32 cellular contexts compared by ENCODE assay signal in the genomic region with DNA sequence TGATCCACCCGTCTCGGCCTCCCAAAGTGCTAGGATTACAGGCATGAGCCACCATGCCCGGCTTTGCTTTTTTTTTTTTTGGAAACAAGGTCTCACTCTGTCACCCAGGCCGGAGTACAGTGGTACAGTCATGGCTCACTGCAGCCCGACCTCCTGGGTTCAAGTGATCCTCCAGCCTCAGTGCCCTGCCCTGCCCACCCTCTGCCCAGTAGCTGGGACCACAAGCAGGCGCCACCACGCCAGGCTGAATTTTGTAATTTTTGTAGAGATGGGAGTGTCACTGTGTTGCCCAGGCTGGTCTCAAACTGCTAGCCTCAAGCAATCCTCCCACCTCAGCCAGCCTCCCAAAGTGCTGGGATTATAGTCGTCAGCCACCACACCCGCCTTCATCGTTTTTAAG. TPM values are rescaled to one million over a fixed set of nuclear protein-coding genes. Genes with fewer than 3 reads are reported as not detected.
"Had no signal": no experiment of that assay in that cellular context is flagged by ENCODE, and none has a peak within 500 bp of the region (broad histone marks: within the 10 kb centered on the region; RNA-seq: fewer than 3 reads in every experiment).

No MANE protein-coding gene starts in this region.

- H3K9me3 ChIP-seq: esophagus squamous epithelium, left ventricle myocardium inferior, pancreas, psoas muscle, stomach, tibial artery had no signal

- H3K27me3 ChIP-seq: pancreas had no signal

- H3K36me3 ChIP-seq: esophagus squamous epithelium, left ventricle myocardium inferior, pancreas, stomach, tibial artery, WERI-Rb-1 had no signal

- H3K4me3 Mint-ChIP-seq: activated CD4-positive, alpha-beta memory T cell treated with anti-CD3 and anti-CD28 coated beads, Interleukin-2, amount 10 ng/mL, durations not matched to agents 7 days and 5 days; activated CD4-positive, alpha-beta T cell treated with anti-CD3 and anti-CD28 coated beads, Interleukin-2, amount 10 ng/mL, durations not matched to agents 24 days and 14 days; activated naive CD8-positive, alpha-beta T cell treated with anti-CD3 and anti-CD28 coated beads, Interleukin-2, amount 50 U/mL, for 24 hours; mesothelial cell of epicardium; naive B cell; stimulated activated naive B cell treated with anti-CD40 and anti-IgM and Interleukin-4, amounts not matched to agents 10 μg/mL and 1 μg/mL and 100 μg/mL, for 72 hours; T-helper 17 cell had no signal

- H3K27ac Mint-ChIP-seq: activated CD4-positive, alpha-beta memory T cell treated with anti-CD3 and anti-CD28 coated beads, Interleukin-2, amount 10 ng/mL, durations not matched to agents 7 days and 5 days; activated CD4-positive, alpha-beta T cell treated with anti-CD3 and anti-CD28 coated beads, Interleukin-2, amount 10 ng/mL, durations not matched to agents 24 days and 14 days; activated naive CD8-positive, alpha-beta T cell treated with anti-CD3 and anti-CD28 coated beads, Interleukin-2, amount 50 U/mL, for 24 hours; mesothelial cell of epicardium; stimulated activated naive B cell treated with anti-CD40 and anti-IgM and Interleukin-4, amounts not matched to agents 10 μg/mL and 1 μg/mL and 100 μg/mL, for 72 hours; T-helper 17 cell had no signal

- H3K27me3 Mint-ChIP-seq: activated CD4-positive, alpha-beta memory T cell treated with anti-CD3 and anti-CD28 coated beads, Interleukin-2, amount 10 ng/mL, durations not matched to agents 7 days and 5 days; activated CD4-positive, alpha-beta T cell treated with anti-CD3 and anti-CD28 coated beads, Interleukin-2, amount 10 ng/mL, durations not matched to agents 24 days and 14 days; activated naive CD8-positive, alpha-beta T cell treated with anti-CD3 and anti-CD28 coated beads, Interleukin-2, amount 50 U/mL, for 24 hours; naive B cell; stimulated activated naive B cell treated with anti-CD40 and anti-IgM and Interleukin-4, amounts not matched to agents 10 μg/mL and 1 μg/mL and 100 μg/mL, for 72 hours; T-helper 17 cell had no signal

- ATAC-seq: activated CD4-positive, CD25-positive, alpha-beta regulatory T cell treated with anti-CD3 and anti-CD28 coated beads, Interleukin-2, amount 50 U/mL, for 24 hours; activated naive CD8-positive, alpha-beta T cell treated with anti-CD3 and anti-CD28 coated beads, Interleukin-2, amount 50 U/mL, for 24 hours; pancreas; psoas muscle; stimulated activated naive B cell treated with anti-CD40 and anti-IgM and Interleukin-4, amounts not matched to agents 10 μg/mL and 1 μg/mL and 100 μg/mL, for 72 hours; T-helper 17 cell had no signal

- H3K4me3 ChIP-seq: esophagus squamous epithelium, left ventricle myocardium inferior, pancreas, psoas muscle, smooth muscle cell, stomach, tibial artery had no signal

- H3K9me3 Mint-ChIP-seq: activated CD4-positive, alpha-beta memory T cell treated with anti-CD3 and anti-CD28 coated beads, Interleukin-2, amount 10 ng/mL, durations not matched to agents 7 days and 5 days; activated CD4-positive, alpha-beta T cell treated with anti-CD3 and anti-CD28 coated beads, Interleukin-2, amount 10 ng/mL, durations not matched to agents 24 days and 14 days; activated naive CD8-positive, alpha-beta T cell treated with anti-CD3 and anti-CD28 coated beads, Interleukin-2, amount 50 U/mL, for 24 hours; mesothelial cell of epicardium; naive B cell; stimulated activated naive B cell treated with anti-CD40 and anti-IgM and Interleukin-4, amounts not matched to agents 10 μg/mL and 1 μg/mL and 100 μg/mL, for 72 hours had no signal

- H3K4me1 ChIP-seq: psoas muscle, tibial artery had no signal

- H3K4me2 ChIP-seq: smooth muscle cell had no signal

- FAIRE-seq: endometrium, islet of Langerhans, pancreas had no signal

- H3K27ac ChIP-seq: epithelial cell of prostate, esophagus squamous epithelium, left ventricle myocardium inferior, pancreas, psoas muscle, stomach, tibial artery had no signal

- DNase-seq: activated CD4-positive, alpha-beta memory T cell treated with anti-CD3 and anti-CD28 coated beads, Interleukin-2, amount 10 ng/mL, durations not matched to agents 7 days and 5 days; activated CD4-positive, alpha-beta T cell treated with anti-CD3 and anti-CD28 coated beads, Interleukin-2, amount 10 ng/mL, durations not matched to agents 24 days and 14 days; activated effector memory CD4-positive, alpha-beta T cell treated with Interleukin-2 at 50 U/mL for 16 hours; activated naive CD4-positive, alpha-beta T cell treated with Interleukin-2 at 50 U/mL for 16 hours; activated naive CD8-positive, alpha-beta T cell treated with anti-CD3 and anti-CD28 coated beads, Interleukin-2, amount 50 U/mL, for 24 hours; amygdala; caudate nucleus; dermis blood vessel endothelial cell; effector CD8-positive, alpha-beta T cell; esophagus squamous epithelium; foreskin melanocyte; left ventricle myocardium inferior; naive B cell; psoas muscle; stimulated activated CD4-positive, alpha-beta T cell treated with anti-CD3 and anti-CD28 coated beads, Interleukin-15, amount 100 ng/mL, for 24 hours; stimulated activated CD4-positive, alpha-beta T cell treated with anti-CD3 and anti-CD28 coated beads, Interleukin-2, amount 100 ng/mL, for 24 hours; stimulated activated naive B cell treated with anti-CD40 and anti-IgM and Interleukin-4, amounts not matched to agents 10 μg/mL and 1 μg/mL and 100 μg/mL, for 72 hours; stomach; SW 1271; T-helper 17 cell; T1000; WERI-Rb-1 had no signal

- H3K36me3 Mint-ChIP-seq: mesothelial cell of epicardium; stimulated activated naive B cell treated with anti-CD40 and anti-IgM and Interleukin-4, amounts not matched to agents 10 μg/mL and 1 μg/mL and 100 μg/mL, for 72 hours had no signal

RNA-seq across cellular contexts. Expression of gene IL1RN, which starts 34.8 kb away (rescaled TPM):
- total RNA-seq: lung microvascular endothelial cell, mesothelial cell of epicardium had no signal
- polyA plus RNA-seq: neural cell had no signal
